ENCODE assay signal across 8 cellular contexts in genomic region chr4:78661923-78662521, GRCh38.
DNase-seq lines count a peak whose midpoint lies in the region; ATAC-seq, FAIRE-seq and TF ChIP-seq lines count a peak whose summit lies in the region.

No MANE protein-coding gene starts in this region.

- H3K4me3 ChIP-seq in astrocyte of the spinal cord (ENCODE audit: low read depth, low read length) = no peak overlapping the region
- H3K4me3 ChIP-seq in mucosa of descending colon = no peak overlapping the region
- H3K4me3 ChIP-seq in Karpas-422 (ENCODE audit: low read length) = no peak overlapping the region
- H3K4me3 ChIP-seq in kidney (ENCODE audit: low read length in 2 of 2) = peak overlapping the region in 1 of 2 donors; percentile 24

- no peak overlapping the region for H3K4me2 ChIP-seq in Karpas-422 (ENCODE audit: low read depth, low read length, poor library complexity, severe bottlenecking)

- H3K36me3 ChIP-seq in mucosa of descending colon (ENCODE audit: low read depth) = no peaks in the 10 kb centered on the region
- no peaks in the 10 kb centered on the region for H3K36me3 ChIP-seq in Karpas-422 (ENCODE audit: insufficient read depth, low read length)
- no peaks in the 10 kb centered on the region for H3K36me3 ChIP-seq in kidney (ENCODE audit: control insufficient read depth in 1 of 2, insufficient read depth in 2 of 2, low read length in 2 of 2)

- H2AFZ ChIP-seq in Karpas-422 (ENCODE audit: low read length) = no peak overlapping the region

- H3K9ac ChIP-seq in Karpas-422 (ENCODE audit: low read length) = no peak overlapping the region
- no peak overlapping the region for H3K9ac ChIP-seq in kidney (ENCODE audit: low read length in 2 of 2)

- no peaks in the 10 kb centered on the region for H3K9me3 ChIP-seq in mucosa of descending colon
- no peaks in the 10 kb centered on the region for H3K9me3 ChIP-seq in Karpas-422 (ENCODE audit: low read length)
- no peaks in the 10 kb centered on the region for H3K9me3 ChIP-seq in kidney (ENCODE audit: control insufficient read depth in 1 of 2, low read length in 2 of 2)

- TF ChIP-seq CTCF in astrocyte of the spinal cord (IDR thresholded peaks at IDR 0.05; ENCODE audit: low read depth, low read length) = no peak
- TF ChIP-seq CTCF in mucosa of descending colon (IDR thresholded peaks at IDR 0.05) = no peak
- no peak for TF ChIP-seq CTCF in kidney (IDR thresholded peaks at IDR 0.05; ENCODE audit: borderline replicate concordance, extremely low read depth, insufficient read depth)

- no peak for FAIRE-seq in kidney (lab: Jason Lieb, UNC)

- no peaks in the 10 kb centered on the region for H3K9me2 ChIP-seq in Karpas-422 (replicated peaks; ENCODE audit: insufficient read depth, low read length)

- no peaks in the 10 kb centered on the region for H3K79me2 ChIP-seq in Karpas-422 (ENCODE audit: low read length)

- ATAC-seq in GM19438 (IDR thresholded peaks at IDR 0.05; ENCODE audit: low read depth, unreplicated experiment) (peak; percentile 89), HG03439 (IDR thresholded peaks at IDR 0.05; ENCODE audit: unreplicated experiment) (peak; percentile 85), mucosa of descending colon (peak; percentile 82)

- in situ Hi-C loops in astrocyte of the spinal cord (cut with HindIII; ENCODE audit: low sequenced_read_pairs) = no loop called here

- H3K27ac ChIP-seq in Karpas-422 (ENCODE audit: low read length) (no peak overlapping the region), kidney (ENCODE audit: low read depth in 2 of 2, low read length in 2 of 2) (peak overlapping the region in 1 of 2 donors; percentile 63)

- intact Hi-C loops in mucosa of descending colon (cut with DNase I, micrococcal nuclease) = no loop called here
- intact Hi-C loops in kidney (cut with DNase I) = no loop called here

- no peaks in the 10 kb centered on the region for H3K27me3 ChIP-seq in Karpas-422 (ENCODE audit: low read length)

- H3K4me1 ChIP-seq in mucosa of descending colon (ENCODE audit: low read depth) (peaks cover 10% of the 10 kb centered on the region), Karpas-422 (ENCODE audit: low read length) (no peaks in the 10 kb centered on the region), kidney (ENCODE audit: control insufficient read depth in 1 of 2, insufficient read depth in 1 of 2, low read depth in 1 of 2, low read length in 2 of 2) (peaks cover 3 to 4% of the 10 kb centered on the region in 2 donors)

- DNase-seq in DMS53 (lab: John Stamatoyannopoulos, UW) = peak; percentile 62
- DNase-seq in astrocyte of the spinal cord (ENCODE audit: low read depth, low spot score) = peak; percentile 81
- peak in 1 of 3 donors; percentile 32 for DNase-seq in mucosa of descending colon
- no peak for DNase-seq in stimulated activated CD4-positive, alpha-beta T cell treated with anti-CD3 and anti-CD28 coated beads, Interleukin-15, amount 100 ng/mL, for 24 hours
- DNase-seq in Karpas-422 = no peak
- DNase-seq in kidney = no peak

- H4K20me1 ChIP-seq in Karpas-422 (ENCODE audit: insufficient read depth, low read depth, low read length) = no peaks in the 10 kb centered on the region

Comparison
In these comparisons a context has a peak if more than half of its experiments do, and no peak if none do; other contexts are left out.
1. DNase-seq: peak in DMS53 (single experiment) and astrocyte of the spinal cord (single experiment); none in stimulated activated CD4-positive, alpha-beta T cell treated with anti-CD3 and anti-CD28 coated beads, Interleukin-15, amount 100 ng/mL, for 24 hours (single experiment), Karpas-422 (single experiment) and kidney (single experiment).
2. Peak in every context shown above with its lines, with median percentiles within 50 percentile points of each other: ATAC-seq.